In genomic region chr11:117929568-117930207, GRCh38 we compare ENCODE assay signal across 12 cellular contexts. TPM values are rescaled to one million over a fixed set of nuclear protein-coding genes. Genes with fewer than 3 reads are reported as not detected.
DNase-seq lines count a peak whose midpoint lies in the region; ATAC-seq and TF ChIP-seq lines count a peak whose summit lies in the region.
"Had no signal": no experiment of that assay in that cellular context is flagged by ENCODE, and none has a peak within 500 bp of the region (broad histone marks: within the 10 kb centered on the region; RNA-seq: fewer than 3 reads in every experiment).

No MANE protein-coding gene starts in this region.

- no peak for TF ChIP-seq POLR2A in body of pancreas (IDR thresholded peaks at IDR 0.05)

- H3K27ac Mint-ChIP-seq in CD4-positive, CD25-positive, alpha-beta regulatory T cell, result peak overlapping the region; percentile 53 to 91 (median 89)
- H3K27ac Mint-ChIP-seq in nephron, result peak overlapping the region in 2 of 3 experiments; percentile 48 to 66

- H3K4me3 Mint-ChIP-seq in CD4-positive, CD25-positive, alpha-beta regulatory T cell, result peak overlapping the region in 2 of 4 donors; percentile 14 to 22
- no peak overlapping the region for H3K4me3 Mint-ChIP-seq in nephron

- H3K9me3 Mint-ChIP-seq in CD4-positive, CD25-positive, alpha-beta regulatory T cell, result no peaks in the 10 kb centered on the region
- H3K9me3 Mint-ChIP-seq in nephron, result no peaks in the 10 kb centered on the region

- H3K27me3 ChIP-seq in CD4-positive, CD25-positive, alpha-beta regulatory T cell (ENCODE audit: control insufficient read depth, insufficient read depth, low read length), result no peaks in the 10 kb centered on the region
- H3K27me3 ChIP-seq in body of pancreas, result no peaks in the 10 kb centered on the region

- H3K36me3 ChIP-seq in CD4-positive, CD25-positive, alpha-beta regulatory T cell (ENCODE audit: control insufficient read depth, insufficient read depth, low read length), result no peaks in the 10 kb centered on the region
- H3K36me3 ChIP-seq in body of pancreas (replicated peaks in 1 of 2; ENCODE audit: insufficient read depth in 1 of 2, low read depth in 2 of 2), result no peaks in the 10 kb centered on the region

- ATAC-seq in CD4-positive, CD25-positive, alpha-beta regulatory T cell (ENCODE audit: low read depth in 2 of 2), result no peak
- no peak for ATAC-seq in body of pancreas
- no peak for ATAC-seq in HG03108 (IDR thresholded peaks at IDR 0.05; ENCODE audit: unreplicated experiment)
- ATAC-seq: psoas muscle had no signal

- H3K27me3 Mint-ChIP-seq in CD4-positive, CD25-positive, alpha-beta regulatory T cell, result peaks cover under 1% of the 10 kb centered on the region
- peaks cover 34% of the 10 kb centered on the region for H3K27me3 Mint-ChIP-seq in nephron (ENCODE audit: low read depth)

- no peak for DNase-seq in CD4-positive, CD25-positive, alpha-beta regulatory T cell
- DNase-seq in ELF-1 (ENCODE audit: low read depth, low spot score) (peak; percentile 34), body of pancreas (no peak), amygdala (lab: John Stamatoyannopoulos, UW) (no peak)
- no peak for DNase-seq in stimulated activated CD4-positive, alpha-beta T cell treated with anti-CD3 and anti-CD28 coated beads, Interleukin-4, amount 100 ng/mL, for 4 hours
- DNase-seq: activated naive CD4-positive, alpha-beta T cell; psoas muscle; stimulated activated naive CD4-positive, alpha-beta T cell treated with Interleukin-2 at 50 U/mL for 16 hours had no signal

- TF ChIP-seq CTCF in body of pancreas (IDR thresholded peaks at IDR 0.05), result no peak
- TF ChIP-seq CTCF in nephron (IDR thresholded peaks at IDR 0.05; ENCODE audit: unreplicated experiment in 3 of 3), result no peak

- no peaks in the 10 kb centered on the region for H3K9me3 ChIP-seq in CD4-positive, CD25-positive, alpha-beta regulatory T cell (ENCODE audit: control insufficient read depth in 2 of 2, low read length in 2 of 2)
- no peaks in the 10 kb centered on the region for H3K9me3 ChIP-seq in body of pancreas
- H3K9me3 ChIP-seq: psoas muscle had no signal

- no peak overlapping the region for H3K4me3 ChIP-seq in CD4-positive, CD25-positive, alpha-beta regulatory T cell (ENCODE audit: low read depth, low read length)
- no peak overlapping the region for H3K4me3 ChIP-seq in body of pancreas
- H3K4me3 ChIP-seq: psoas muscle had no signal

- no peak overlapping the region for H3K27ac ChIP-seq in CD4-positive, CD25-positive, alpha-beta regulatory T cell (ENCODE audit: insufficient read depth, low read length, poor library complexity, severe bottlenecking)
- H3K27ac ChIP-seq in body of pancreas, result peak overlapping the region in 3 of 4 donors; percentile 60 to 66 (median 64)
- H3K27ac ChIP-seq: psoas muscle had no signal

- 56 to 58% methylated on average over 4 of the region's 4 CpGs for WGBS in body of pancreas, 2 donors

- peaks cover 13 to 53% (median 27%) of the 10 kb centered on the region in 4 donors for H3K4me1 Mint-ChIP-seq in CD4-positive, CD25-positive, alpha-beta regulatory T cell
- peaks cover 28% of the 10 kb centered on the region for H3K4me1 Mint-ChIP-seq in nephron

- H3K4me1 ChIP-seq in CD4-positive, CD25-positive, alpha-beta regulatory T cell (ENCODE audit: control insufficient read depth, insufficient read depth, low read length, poor library complexity, severe bottlenecking), result peaks cover 26% of the 10 kb centered on the region
- H3K4me1 ChIP-seq in body of pancreas, result peaks cover 12% of the 10 kb centered on the region
- H3K4me1 ChIP-seq: psoas muscle had no signal

- intact Hi-C loops in body of pancreas (cut with DNase I), result no loop called here

- H3K36me3 Mint-ChIP-seq in CD4-positive, CD25-positive, alpha-beta regulatory T cell, result no peaks in the 10 kb centered on the region
- no peaks in the 10 kb centered on the region for H3K36me3 Mint-ChIP-seq in nephron (ENCODE audit: low read depth)

RNA-seq across cellular contexts. Expression of gene TMPRSS13, which starts 0.5 kb away (rescaled TPM):
- total RNA-seq in CD4-positive, CD25-positive, alpha-beta regulatory T cell, result 3.4 TPM
- polyA plus RNA-seq in CD4-positive, CD25-positive, alpha-beta regulatory T cell, result 1 to 10 TPM in 2 of 4 donors, under 1 TPM in 2; 0.57 to 1.4 (median 1.1) TPM
- total RNA-seq in body of pancreas, result 1 to 10 TPM; 1.6 to 4.9 TPM
- total RNA-seq: fibroblast of lung, psoas muscle had no signal
- polyA plus RNA-seq: fibroblast of lung, psoas muscle had no signal

RNA-seq across cellular contexts. Expression of gene FXYD6, which starts 53.2 kb away (rescaled TPM):
- not detected for total RNA-seq in CD4-positive, CD25-positive, alpha-beta regulatory T cell
- polyA plus RNA-seq in CD4-positive, CD25-positive, alpha-beta regulatory T cell, result not detected
- total RNA-seq in body of pancreas, result 10 to 100 TPM; 16.8 to 23.9 TPM
- total RNA-seq: HT-29 had no signal

RNA-seq across cellular contexts. Expression of gene IL10RA, which starts 56.5 kb away (rescaled TPM):
- total RNA-seq in CD4-positive, CD25-positive, alpha-beta regulatory T cell, result 661 TPM
- 100 to 1,000 TPM; 572 to 666 (median 631) TPM for polyA plus RNA-seq in CD4-positive, CD25-positive, alpha-beta regulatory T cell
- 10 to 100 TPM in 1 of 2 donors, 1 to 10 TPM in 1; 7.3 to 10.2 TPM for total RNA-seq in body of pancreas
- total RNA-seq: HT-29 had no signal
- polyA plus RNA-seq: fibroblast of lung had no signal

Comparison
In these comparisons a context has a peak if more than half of its experiments do, and no peak if none do; other contexts are left out.
1. RNA of gene FXYD6, which starts 53.2 kb away (total RNA-seq): 16.8 to 23.9 TPM in body of pancreas; not detected in CD4-positive, CD25-positive, alpha-beta regulatory T cell (single experiment); every median in the first group is over 10 times any median in the second.
2. RNA of gene IL10RA, which starts 56.5 kb away (total RNA-seq): 661 TPM in CD4-positive, CD25-positive, alpha-beta regulatory T cell (single experiment); 7.3 to 10.2 TPM in body of pancreas; every median in the first group is over 10 times any median in the second.